Comparison of ENCODE assay signal across 14 cellular contexts in the genomic region with DNA sequence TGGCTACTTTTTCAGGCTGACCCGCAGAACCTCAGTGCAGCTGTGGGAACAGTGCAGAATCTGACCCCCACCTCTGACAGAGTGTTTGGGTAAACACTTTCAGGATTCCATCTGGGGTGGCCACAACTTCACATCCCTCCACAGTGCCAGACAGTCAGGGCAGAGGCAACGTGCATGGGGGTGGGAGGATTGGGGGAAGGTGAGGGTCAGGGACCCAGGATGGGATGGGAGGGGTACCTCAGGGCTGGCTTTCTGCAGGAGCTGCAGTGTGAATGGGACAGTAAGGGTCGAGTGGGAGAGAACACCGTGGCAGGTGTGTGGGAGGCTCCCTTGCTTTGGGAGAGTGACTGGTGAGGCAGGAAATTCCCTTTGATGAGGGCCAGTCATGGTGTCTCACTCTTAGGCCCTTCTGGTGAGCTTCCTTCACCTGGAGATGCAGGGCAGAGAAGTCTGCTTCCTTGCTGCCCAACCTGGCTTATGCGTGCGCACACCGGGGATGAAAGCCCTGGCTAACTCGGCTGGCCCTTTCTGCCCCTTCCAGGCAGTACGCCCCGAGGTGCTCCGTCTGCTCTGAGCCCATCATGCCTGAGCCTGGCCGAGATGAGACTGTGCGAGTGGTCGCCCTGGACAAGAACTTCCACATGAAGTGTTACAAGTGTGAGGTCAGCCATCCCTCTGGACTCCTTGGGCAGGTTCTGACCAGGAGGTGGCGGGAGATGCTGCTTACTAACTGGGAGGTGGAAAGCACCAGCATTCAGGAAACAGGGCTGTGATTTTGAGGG. TPM values are rescaled to one million over a fixed set of nuclear protein-coding genes. Genes with fewer than 3 reads are reported as not detected.
DNase-seq lines count a peak whose midpoint lies in the region; ATAC-seq and TF ChIP-seq lines count a peak whose summit lies in the region.
"Had no signal": no experiment of that assay in that cellular context is flagged by ENCODE, and none has a peak within 500 bp of the region (broad histone marks: within the 10 kb centered on the region; RNA-seq: fewer than 3 reads in every experiment).

No MANE protein-coding gene starts in this region.

- H3K4me1 Mint-ChIP-seq in T-helper 1 cell treated with Interleukin-12 subunit alpha and Interleukin-12 subunit beta and Interleukin-4 antibody, amounts not matched to agents 30 μg/mL and 1 μg/mL, for 36 hours (ENCODE audit: low read depth) = peaks cover 4% of the 10 kb centered on the region
- peaks cover 33% of the 10 kb centered on the region for H3K4me1 Mint-ChIP-seq in endothelial cell (ENCODE audit: unreplicated experiment)
- no peaks in the 10 kb centered on the region for H3K4me1 Mint-ChIP-seq in Calu3 (ENCODE audit: low read depth, unreplicated experiment)

- H3K4me3 Mint-ChIP-seq in T-helper 1 cell treated with Interleukin-12 subunit alpha and Interleukin-12 subunit beta and Interleukin-4 antibody, amounts not matched to agents 30 μg/mL and 1 μg/mL, for 36 hours = no peak overlapping the region
- peak overlapping the region; percentile 71 for H3K4me3 Mint-ChIP-seq in endothelial cell (ENCODE audit: unreplicated experiment)
- H3K4me3 Mint-ChIP-seq in Calu3 (ENCODE audit: low read depth, unreplicated experiment) = no peak overlapping the region

- H3K27ac ChIP-seq in lower lobe of right lung = no peak overlapping the region
- H3K27ac ChIP-seq: 22Rv1, adrenal gland had no signal

- ATAC-seq in SK-N-SH treated with all-trans-retinoic acid at 6 μM for 48 hours (no peak), lower lobe of right lung (no peak)

- H3K36me3 Mint-ChIP-seq in T-helper 1 cell treated with Interleukin-12 subunit alpha and Interleukin-12 subunit beta and Interleukin-4 antibody, amounts not matched to agents 30 μg/mL and 1 μg/mL, for 36 hours (ENCODE audit: low read depth) = peaks cover 18% of the 10 kb centered on the region
- H3K36me3 Mint-ChIP-seq in endothelial cell (ENCODE audit: low read depth, unreplicated experiment) (peaks cover 21% of the 10 kb centered on the region), Calu3 (ENCODE audit: insufficient read depth, unreplicated experiment) (peaks cover 47% of the 10 kb centered on the region)

- H3K27me3 Mint-ChIP-seq in T-helper 1 cell treated with Interleukin-12 subunit alpha and Interleukin-12 subunit beta and Interleukin-4 antibody, amounts not matched to agents 30 μg/mL and 1 μg/mL, for 36 hours (ENCODE audit: low read depth) = no peaks in the 10 kb centered on the region
- H3K27me3 Mint-ChIP-seq in endothelial cell (ENCODE audit: unreplicated experiment) (peaks cover 12% of the 10 kb centered on the region), Calu3 (ENCODE audit: unreplicated experiment) (no peaks in the 10 kb centered on the region)

- DNase-seq in T-helper 1 cell (no peak), endothelial cell (ENCODE audit: low spot score) (no peak), NCI-H1694 (lab: John Stamatoyannopoulos, UW) (no peak), Calu3 (no peak), lower lobe of right lung (no peak)
- DNase-seq: activated CD4-positive, CD25-positive, alpha-beta regulatory T cell; adrenal gland; MM.1S; NCI-H510A treated with DMSO at 0.1 percent for 48 hours had no signal

- peak overlapping the region; percentile 19 for H3K4me2 ChIP-seq in skeletal muscle satellite cell (ENCODE audit: low read length)

- H3K36me3 ChIP-seq in skeletal muscle satellite cell (ENCODE audit: insufficient read depth, low read length) = peaks cover 76% of the 10 kb centered on the region
- H3K36me3 ChIP-seq in lower lobe of right lung = peaks cover 55% of the 10 kb centered on the region

- H3K4me3 ChIP-seq in skeletal muscle satellite cell (ENCODE audit: low read length) (no peak overlapping the region), lower lobe of right lung (no peak overlapping the region)
- H3K4me3 ChIP-seq: adrenal gland had no signal

- no peak overlapping the region for H3K9ac ChIP-seq in skeletal muscle satellite cell (ENCODE audit: low read depth, low read length)

- TF ChIP-seq CTCF in endothelial cell (IDR thresholded peaks at IDR 0.05; ENCODE audit: unreplicated experiment) (no peak), Calu3 (IDR thresholded peaks at IDR 0.05; ENCODE audit: unreplicated experiment) (no peak), lower lobe of right lung (IDR thresholded peaks at IDR 0.05) (no peak)

- peak overlapping the region; percentile 52 for H3K27ac Mint-ChIP-seq in T-helper 1 cell treated with Interleukin-12 subunit alpha and Interleukin-12 subunit beta and Interleukin-4 antibody, amounts not matched to agents 30 μg/mL and 1 μg/mL, for 36 hours
- no peak overlapping the region for H3K27ac Mint-ChIP-seq in endothelial cell (ENCODE audit: unreplicated experiment)
- no peak overlapping the region for H3K27ac Mint-ChIP-seq in Calu3 (ENCODE audit: unreplicated experiment)

- intact Hi-C loops in Calu3 (cut with micrococcal nuclease; ENCODE audit: unreplicated experiment) = no loop called here
- intact Hi-C loops in lower lobe of right lung (cut with DNase I) = no loop called here

- no peaks in the 10 kb centered on the region for H3K9me3 ChIP-seq in skeletal muscle satellite cell (replicated peaks; ENCODE audit: low read length)
- no peaks in the 10 kb centered on the region for H3K9me3 ChIP-seq in lower lobe of right lung
- H3K9me3 ChIP-seq: adrenal gland had no signal

- H3K4me1 ChIP-seq in skeletal muscle satellite cell (ENCODE audit: control insufficient read depth, insufficient read depth, low read length) = peaks cover 85% of the 10 kb centered on the region
- peaks cover 72% of the 10 kb centered on the region for H3K4me1 ChIP-seq in lower lobe of right lung

- H3K9me3 Mint-ChIP-seq in T-helper 1 cell treated with Interleukin-12 subunit alpha and Interleukin-12 subunit beta and Interleukin-4 antibody, amounts not matched to agents 30 μg/mL and 1 μg/mL, for 36 hours = no peaks in the 10 kb centered on the region
- H3K9me3 Mint-ChIP-seq in endothelial cell (ENCODE audit: unreplicated experiment) (no peaks in the 10 kb centered on the region), Calu3 (ENCODE audit: low read depth, unreplicated experiment) (no peaks in the 10 kb centered on the region)

- no TSS peak for BruUV-seq in Calu3 (replicated peaks; lab: Mats Ljungman, UMichigan)

- CTCF ChIA-PET in Calu3 (lab: Charles Lee) = no interaction called here

- H3K27me3 ChIP-seq in skeletal muscle satellite cell (ENCODE audit: control insufficient read depth, insufficient read depth, low read length) = no peaks in the 10 kb centered on the region
- H3K27me3 ChIP-seq in lower lobe of right lung (ENCODE audit: low read depth) = no peaks in the 10 kb centered on the region
- H3K27me3 ChIP-seq: adrenal gland had no signal

TF ChIP-seq in SK-N-SH treated with all-trans-retinoic acid at 6 μM for 48 hours, 23 proteins besides CTCF, POLR2A, EP300 and RAD21:
- TF ChIP-seq ZC3H10 (CRISPR knock-in tag; IDR thresholded peaks at IDR 0.05) (peak; percentile 68; the same call in 1 of the 2 replicates), OSR1 (CRISPR knock-in tag; IDR thresholded peaks at IDR 0.05) (no peak), ZNF565 (CRISPR knock-in tag; conservative IDR thresholded peaks at IDR 0.05; ENCODE audit: low read depth) (no peak), ARNTL (CRISPR knock-in tag; IDR thresholded peaks at IDR 0.05; ENCODE audit: borderline replicate concordance, low read depth) (no peak)
- TF ChIP-seq, protein P1, sequence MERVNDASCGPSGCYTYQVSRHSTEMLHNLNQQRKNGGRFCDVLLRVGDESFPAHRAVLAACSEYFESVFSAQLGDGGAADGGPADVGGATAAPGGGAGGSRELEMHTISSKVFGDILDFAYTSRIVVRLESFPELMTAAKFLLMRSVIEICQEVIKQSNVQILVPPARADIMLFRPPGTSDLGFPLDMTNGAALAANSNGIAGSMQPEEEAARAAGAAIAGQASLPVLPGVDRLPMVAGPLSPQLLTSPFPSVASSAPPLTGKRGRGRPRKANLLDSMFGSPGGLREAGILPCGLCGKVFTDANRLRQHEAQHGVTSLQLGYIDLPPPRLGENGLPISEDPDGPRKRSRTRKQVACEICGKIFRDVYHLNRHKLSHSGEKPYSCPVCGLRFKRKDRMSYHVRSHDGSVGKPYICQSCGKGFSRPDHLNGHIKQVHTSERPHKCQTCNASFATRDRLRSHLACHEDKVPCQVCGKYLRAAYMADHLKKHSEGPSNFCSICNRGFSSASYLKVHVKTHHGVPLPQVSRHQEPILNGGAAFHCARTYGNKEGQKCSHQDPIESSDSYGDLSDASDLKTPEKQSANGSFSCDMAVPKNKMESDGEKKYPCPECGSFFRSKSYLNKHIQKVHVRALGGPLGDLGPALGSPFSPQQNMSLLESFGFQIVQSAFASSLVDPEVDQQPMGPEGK (CRISPR knock-in tag; IDR thresholded peaks at IDR 0.05; ENCODE audit: borderline replicate concordance) = peak; percentile 46; the same call in 1 of the 2 replicates

RNA-seq across cellular contexts. Expression of gene ZYX, which starts 8.4 kb away (rescaled TPM):
- total RNA-seq in endothelial cell (ENCODE audit: unreplicated experiment) = 237 TPM
- 48.7 and 72.7 TPM in 2 replicates for total RNA-seq in skeletal muscle satellite cell (2012; rRNA removed)
- total RNA-seq in Calu3 (2022) = 114 and 119 TPM in 2 replicates
- 231 TPM for total RNA-seq in lower lobe of right lung

RNA-seq across cellular contexts. Expression of gene EPHA1, which starts 19.1 kb away (rescaled TPM):
- total RNA-seq in endothelial cell (ENCODE audit: unreplicated experiment) (7.1 TPM), Calu3 (2022) (21.6 and 23.6 TPM in 2 replicates), lower lobe of right lung (9.0 TPM)
- total RNA-seq in skeletal muscle satellite cell (2012; rRNA removed) = under 0.01 and 0.66 TPM in 2 replicates

RNA-seq across cellular contexts. Expression of gene FAM131B, which starts 27.0 kb away (rescaled TPM):
- total RNA-seq in endothelial cell (ENCODE audit: unreplicated experiment) (1.0 TPM), Calu3 (2022) (0.19 and 1.2 TPM in 2 replicates), lower lobe of right lung (0.53 TPM)
- 0.51 and 0.66 TPM in 2 replicates for total RNA-seq in skeletal muscle satellite cell (2012; rRNA removed)

RNA-seq across cellular contexts. Expression of gene TAS2R60, which starts 53.7 kb away (rescaled TPM):
- total RNA-seq in endothelial cell (ENCODE audit: unreplicated experiment) = not detected
- not detected in 2 replicates for total RNA-seq in skeletal muscle satellite cell (2012; rRNA removed)
- not detected in 2 replicates for total RNA-seq in Calu3 (2022)
- total RNA-seq in lower lobe of right lung = not detected
- total RNA-seq: Right ventricle myocardium superior had no signal
